15 cellular contexts compared by ENCODE assay signal in the genomic region with DNA sequence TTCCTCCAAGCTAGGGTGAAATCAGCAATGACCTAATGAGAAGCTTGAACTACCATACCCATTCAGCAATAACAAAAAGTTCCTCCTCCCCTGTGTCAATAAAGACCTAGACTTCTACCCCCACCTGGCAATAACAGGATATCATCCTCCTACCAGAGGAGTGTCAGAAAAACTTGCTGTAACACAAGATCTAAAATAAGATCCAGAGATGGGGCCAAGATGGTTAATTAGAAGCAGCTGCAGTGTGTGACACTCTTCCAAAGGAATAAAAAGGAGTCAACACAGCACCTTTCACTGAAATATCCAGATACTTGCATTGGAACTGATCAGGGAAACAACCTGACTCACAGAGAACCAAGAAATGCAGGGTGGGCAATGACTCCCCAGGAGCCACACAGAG.
DNase-seq lines count a peak whose midpoint lies in the region; ATAC-seq and TF ChIP-seq lines count a peak whose summit lies in the region.
"Had no signal": no experiment of that assay in that cellular context is flagged by ENCODE, and none has a peak within 500 bp of the region (broad histone marks: within the 10 kb centered on the region; RNA-seq: fewer than 3 reads in every experiment).

No MANE protein-coding gene starts in this region.

- H3K9me3 ChIP-seq in uterus = no peaks in the 10 kb centered on the region

- H3K27me3 ChIP-seq in uterus = no peaks in the 10 kb centered on the region

- in situ Hi-C loops in GM13976 (cut with MboI; ENCODE audit: low sequenced_read_pairs, unreplicated experiment) = no loop called here

- H3K27ac ChIP-seq in uterus = peak overlapping the region; percentile 64 to 78

- peaks cover 0 to 4% of the 10 kb centered on the region in 2 donors for H3K4me1 ChIP-seq in uterus

- TF ChIP-seq POLR2A in uterus (IDR thresholded peaks at IDR 0.05) = no peak

- no peak for TF ChIP-seq CTCF in uterus (IDR thresholded peaks at IDR 0.05)
- TF ChIP-seq CTCF in GM13976 (IDR thresholded peaks at IDR 0.05; ENCODE audit: borderline replicate concordance, control extremely low read depth, extremely low read depth, insufficient read depth, missing control alignments) = no peak

- H3K4me3 ChIP-seq in uterus = no peak overlapping the region

- ATAC-seq in HG03457 (IDR thresholded peaks at IDR 0.05; ENCODE audit: unreplicated experiment) = no peak
- no peak for ATAC-seq in GM18858 (IDR thresholded peaks at IDR 0.05; ENCODE audit: unreplicated experiment)
- ATAC-seq: CD8-positive, alpha-beta T cell had no signal

- DNase-seq in fibroblast of peridontal ligament (ENCODE audit: extremely low read depth) (peak; percentile 9), kidney tubule cell (ENCODE audit: low spot score) (peak; percentile 9), uterus (peak; percentile 26 to 67), GM13976 (ENCODE audit: low spot score) (no peak), NCI-H526 (lab: John Stamatoyannopoulos, UW) (no peak)
- DNase-seq: CD8-positive, alpha-beta T cell; COR-L47; DMS153; DMS79 treated with DMSO at 0.1 percent for 48 hours; EL; GOT3; H9 had no signal

- H3K36me3 ChIP-seq in uterus = no peaks in the 10 kb centered on the region

- intact Hi-C loops in uterus (cut with DNase I; ENCODE audit: low total_unique reads) = no loop called here

TF ChIP-seq in PFSK-1, 5 proteins besides CTCF, POLR2A, EP300 and RAD21:
- TF ChIP-seq TAF1 (IDR thresholded peaks at IDR 0.05; ENCODE audit: borderline replicate concordance, insufficient read depth, low read length) (no peak), POLR2AphosphoS5 (IDR thresholded peaks at IDR 0.05; ENCODE audit: low read depth, low read length) (peak; percentile 31; the same call in 1 of the 2 replicates), FOXP2 (optimal IDR thresholded peaks at IDR 0.05; ENCODE audit: borderline replicate concordance, extremely low read depth, extremely low read length, insufficient read depth) (no peak), SIN3A (IDR thresholded peaks at IDR 0.05; ENCODE audit: borderline replicate concordance, insufficient read depth, low read length) (peak; percentile 39; the same call in 1 of the 2 replicates)
- TF ChIP-seq, protein P1, sequence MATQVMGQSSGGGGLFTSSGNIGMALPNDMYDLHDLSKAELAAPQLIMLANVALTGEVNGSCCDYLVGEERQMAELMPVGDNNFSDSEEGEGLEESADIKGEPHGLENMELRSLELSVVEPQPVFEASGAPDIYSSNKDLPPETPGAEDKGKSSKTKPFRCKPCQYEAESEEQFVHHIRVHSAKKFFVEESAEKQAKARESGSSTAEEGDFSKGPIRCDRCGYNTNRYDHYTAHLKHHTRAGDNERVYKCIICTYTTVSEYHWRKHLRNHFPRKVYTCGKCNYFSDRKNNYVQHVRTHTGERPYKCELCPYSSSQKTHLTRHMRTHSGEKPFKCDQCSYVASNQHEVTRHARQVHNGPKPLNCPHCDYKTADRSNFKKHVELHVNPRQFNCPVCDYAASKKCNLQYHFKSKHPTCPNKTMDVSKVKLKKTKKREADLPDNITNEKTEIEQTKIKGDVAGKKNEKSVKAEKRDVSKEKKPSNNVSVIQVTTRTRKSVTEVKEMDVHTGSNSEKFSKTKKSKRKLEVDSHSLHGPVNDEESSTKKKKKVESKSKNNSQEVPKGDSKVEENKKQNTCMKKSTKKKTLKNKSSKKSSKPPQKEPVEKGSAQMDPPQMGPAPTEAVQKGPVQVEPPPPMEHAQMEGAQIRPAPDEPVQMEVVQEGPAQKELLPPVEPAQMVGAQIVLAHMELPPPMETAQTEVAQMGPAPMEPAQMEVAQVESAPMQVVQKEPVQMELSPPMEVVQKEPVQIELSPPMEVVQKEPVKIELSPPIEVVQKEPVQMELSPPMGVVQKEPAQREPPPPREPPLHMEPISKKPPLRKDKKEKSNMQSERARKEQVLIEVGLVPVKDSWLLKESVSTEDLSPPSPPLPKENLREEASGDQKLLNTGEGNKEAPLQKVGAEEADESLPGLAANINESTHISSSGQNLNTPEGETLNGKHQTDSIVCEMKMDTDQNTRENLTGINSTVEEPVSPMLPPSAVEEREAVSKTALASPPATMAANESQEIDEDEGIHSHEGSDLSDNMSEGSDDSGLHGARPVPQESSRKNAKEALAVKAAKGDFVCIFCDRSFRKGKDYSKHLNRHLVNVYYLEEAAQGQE (IDR thresholded peaks at IDR 0.05; ENCODE audit: insufficient read depth in 1 of 2, low read depth in 2 of 2, low read length in 2 of 2) = no peak

Comparison
In these comparisons a context has a peak if more than half of its experiments do, and no peak if none do; other contexts are left out.
1. DNase-seq: peak in fibroblast of peridontal ligament (single experiment), kidney tubule cell (single experiment) and uterus (2 of 2); none in GM13976 (single experiment) and NCI-H526 (0 of 2).